9 cellular contexts compared by ENCODE assay signal in genomic region chr3:115792206-115792955, GRCh38.
DNase-seq lines count a peak whose midpoint lies in the region; FAIRE-seq and TF ChIP-seq lines count a peak whose summit lies in the region.
"Had no signal": no experiment of that assay in that cellular context is flagged by ENCODE, and none has a peak within 500 bp of the region (broad histone marks: within the 10 kb centered on the region; RNA-seq: fewer than 3 reads in every experiment).

No MANE protein-coding gene starts in this region.

- 54 to 63% (median 55%) methylated on average over 6 of the region's 6 CpGs for WGBS in small intestine, 3 donors

- no peak for FAIRE-seq in small intestine (lab: Jason Lieb, UNC)

- no peak overlapping the region for H3K27ac ChIP-seq in small intestine (ENCODE audit: low read depth in 1 of 2, low read length in 1 of 2)
- H3K27ac ChIP-seq: gastrocnemius medialis had no signal

- no peak overlapping the region for H3K4me3 ChIP-seq in small intestine (ENCODE audit: low read depth in 1 of 2, low read length in 2 of 2)
- H3K4me3 ChIP-seq: gastrocnemius medialis had no signal

- peak; percentile 70 for DNase-seq in activated CD8-positive, alpha-beta memory T cell treated with anti-CD3 and anti-CD28 coated beads for 24 hours
- DNase-seq in activated CD8-positive, alpha-beta memory T cell treated with anti-CD3 and anti-CD28 coated beads, Interleukin-2, amount 50 U/mL, for 4 hours = no peak
- peak; percentile 83 for DNase-seq in HuH-7 (ENCODE audit: low spot score)
- DNase-seq in astrocyte of the hippocampus (ENCODE audit: low read depth, low spot score) = peak; percentile 59
- peak; percentile 42 for DNase-seq in small intestine
- no peak for DNase-seq in GF-D8 (lab: John Stamatoyannopoulos, UW)
- DNase-seq in NCI-H2107 treated with DMSO at 0.1 percent for 48 hours (lab: John Stamatoyannopoulos, UW; ENCODE audit: unreplicated experiment) = no peak
- DNase-seq in GM10266 (ENCODE audit: extremely low spot score) = no peak
- DNase-seq: gastrocnemius medialis had no signal

- H3K9me3 ChIP-seq in small intestine (ENCODE audit: control insufficient read depth, low read depth) = no peaks in the 10 kb centered on the region
- H3K9me3 ChIP-seq: gastrocnemius medialis had no signal

- H3K27me3 ChIP-seq in small intestine (ENCODE audit: control insufficient read depth in 2 of 2, insufficient read depth in 2 of 2, low read length in 2 of 2) = no peaks in the 10 kb centered on the region
- H3K27me3 ChIP-seq: gastrocnemius medialis had no signal

- TF ChIP-seq CTCF in GM10266 (IDR thresholded peaks at IDR 0.05; ENCODE audit: control insufficient read depth, insufficient read depth, low read depth, missing control alignments) = no peak

- no peaks in the 10 kb centered on the region for H3K4me1 ChIP-seq in small intestine (ENCODE audit: control insufficient read depth in 2 of 2, insufficient read depth in 1 of 2, low read depth in 1 of 2, low read length in 1 of 2)
- H3K4me1 ChIP-seq: gastrocnemius medialis had no signal

- no peaks in the 10 kb centered on the region for H3K36me3 ChIP-seq in small intestine (ENCODE audit: control insufficient read depth in 2 of 2, insufficient read depth in 2 of 2, low read length in 2 of 2)
- H3K36me3 ChIP-seq: gastrocnemius medialis had no signal

Comparison
In these comparisons a context has a peak if more than half of its experiments do, and no peak if none do; other contexts are left out.
1. DNase-seq: peak in activated CD8-positive, alpha-beta memory T cell treated with anti-CD3 and anti-CD28 coated beads for 24 hours (single experiment), HuH-7 (single experiment), astrocyte of the hippocampus (single experiment) and small intestine (single experiment); none in activated CD8-positive, alpha-beta memory T cell treated with anti-CD3 and anti-CD28 coated beads, Interleukin-2, amount 50 U/mL, for 4 hours (single experiment), GF-D8 (single experiment), NCI-H2107 treated with DMSO at 0.1 percent for 48 hours (single experiment) and GM10266 (single experiment).